In genomic region chr12:68011882-68012207, GRCh38 we compare ENCODE assay signal across 14 cellular contexts. TPM values are rescaled to one million over a fixed set of nuclear protein-coding genes. Genes with fewer than 3 reads are reported as not detected.
DNase-seq lines count a peak whose midpoint lies in the region; ATAC-seq lines count a peak whose summit lies in the region.
"Had no signal": no experiment of that assay in that cellular context is flagged by ENCODE, and none has a peak within 500 bp of the region (broad histone marks: within the 10 kb centered on the region; RNA-seq: fewer than 3 reads in every experiment).

No MANE protein-coding gene starts in this region.

- H3K36me3 Mint-ChIP-seq in naive B cell, result peaks cover 24 to 31% of the 10 kb centered on the region in 2 donors

- DNase-seq in GM04504 (ENCODE audit: low read depth), result peak; percentile 10
- peak; percentile 60 for DNase-seq in adipocyte (ENCODE audit: low read depth)
- no peak for DNase-seq in naive B cell
- no peak for DNase-seq in ACHN
- DNase-seq: activated CD8-positive, alpha-beta memory T cell treated with anti-CD3 and anti-CD28 coated beads, Interleukin-2, amount 50 U/mL, for 48 hours; COR-L47; lower lobe of right lung; NCI-H1048; stomach had no signal

- H3K27me3 Mint-ChIP-seq in naive B cell, result no peaks in the 10 kb centered on the region

- peak overlapping the region; percentile 5 for H3K9ac ChIP-seq in adipocyte (ENCODE audit: low read length)

- H3K4me1 ChIP-seq in adipocyte (ENCODE audit: control insufficient read depth, insufficient read depth, low read length), result peaks cover 35% of the 10 kb centered on the region
- H3K4me1 ChIP-seq: lower lobe of right lung, stomach had no signal

- H3K4me3 ChIP-seq in adipocyte (ENCODE audit: low read length), result no peak overlapping the region
- H3K4me3 ChIP-seq: lower lobe of right lung, stomach had no signal

- peak overlapping the region in 4 of 6 donors; percentile 6 to 70 (median 55) for H3K27ac Mint-ChIP-seq in naive B cell

- H3K9me3 Mint-ChIP-seq in naive B cell, result no peaks in the 10 kb centered on the region

- H3K27me3 ChIP-seq in adipocyte (replicated peaks; ENCODE audit: control insufficient read depth, insufficient read depth, low read length), result no peaks in the 10 kb centered on the region
- H3K27me3 ChIP-seq: neutrophil, stomach had no signal

- in situ Hi-C loops in ACHN (cut with HindIII; ENCODE audit: low pct_ligation_motif_present, low pct_unique_long_range_greater_than_20kb, low sequenced_read_pairs), result no loop called here

- ATAC-seq in HG02798 (IDR thresholded peaks at IDR 0.05; ENCODE audit: poor library complexity, unreplicated experiment), result peak; percentile 32
- ATAC-seq in naive B cell (ENCODE audit: low read depth in 2 of 2), result no peak
- ATAC-seq in GM21717 (IDR thresholded peaks at IDR 0.05; ENCODE audit: unreplicated experiment), result no peak
- no peak for ATAC-seq in HG02678 (IDR thresholded peaks at IDR 0.05; ENCODE audit: unreplicated experiment)
- ATAC-seq: lower lobe of right lung had no signal

- H3K9me3 ChIP-seq in adipocyte (ENCODE audit: control insufficient read depth, low read length), result no peaks in the 10 kb centered on the region
- H3K9me3 ChIP-seq: lower lobe of right lung, neutrophil, stomach had no signal

- H3K36me3 ChIP-seq in adipocyte (ENCODE audit: control insufficient read depth, insufficient read depth, low read length, severe bottlenecking), result no peaks in the 10 kb centered on the region
- H3K36me3 ChIP-seq: lower lobe of right lung, neutrophil, stomach had no signal

- peak overlapping the region in 6 of 8 donors; percentile 53 to 85 (median 58) for H3K4me3 Mint-ChIP-seq in naive B cell

- H3K4me1 Mint-ChIP-seq in naive B cell, result peaks cover 32 to 44% (median 36%) of the 10 kb centered on the region in 3 donors

RNA-seq across cellular contexts. Expression of gene IFNG-AS1, which starts 22.6 kb away (rescaled TPM):
- 10 to 100 TPM in 4 of 6 donors, 1 to 10 TPM in 2; 7.0 to 22.1 (median 12.0) TPM for polyA plus RNA-seq in naive B cell (ENCODE audit: low read depth in 6 of 6)
- polyA plus RNA-seq: adipose tissue, stomach had no signal

Comparison
In these comparisons a context has a peak if more than half of its experiments do, and no peak if none do; other contexts are left out.
1. DNase-seq: peak in GM04504 (single experiment) and adipocyte (single experiment); none in naive B cell (single experiment) and ACHN (single experiment).